In the genomic region with DNA sequence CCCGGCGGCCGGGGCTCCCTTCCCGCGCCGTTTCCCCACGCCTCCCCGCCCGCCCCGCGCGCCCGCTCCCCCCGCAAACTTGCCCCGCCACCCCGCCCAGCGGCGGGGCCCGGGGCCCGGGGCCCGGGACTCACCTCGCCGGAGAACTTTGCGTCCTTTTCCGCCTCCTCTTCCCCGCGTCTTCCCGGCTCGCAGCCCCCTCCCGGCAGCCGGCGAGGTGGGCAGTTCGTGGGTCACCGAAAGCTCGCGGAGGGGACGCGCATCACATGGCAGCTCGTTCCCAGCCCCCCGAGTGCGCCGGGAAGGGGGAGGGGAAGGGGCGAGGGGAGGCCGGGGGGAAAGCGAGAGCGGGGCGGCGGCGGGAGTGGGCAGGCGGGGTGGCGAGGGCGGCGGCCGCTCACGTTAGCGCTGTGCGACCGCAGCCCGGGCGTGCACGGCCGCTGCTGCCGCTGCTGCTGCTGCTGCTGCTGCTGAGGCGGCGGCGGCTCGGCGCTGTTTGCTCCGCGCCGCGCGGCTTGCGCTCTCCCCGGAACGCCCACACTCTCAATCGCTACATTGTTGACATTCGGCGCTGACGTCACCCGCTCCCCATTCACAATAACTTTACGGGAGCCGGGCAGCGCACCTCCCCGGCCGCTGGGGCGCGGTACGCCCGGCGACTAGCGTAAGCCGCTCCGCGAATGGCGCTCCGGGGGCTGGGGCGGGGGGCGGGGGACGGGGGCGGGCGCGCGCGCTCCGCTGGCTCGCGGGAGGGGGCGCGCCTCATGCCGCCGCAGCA, we compare ENCODE assay signal across 8 cellular contexts. TPM values are rescaled to one million over a fixed set of nuclear protein-coding genes. Genes with fewer than 3 reads are reported as not detected.
DNase-seq lines count a peak whose midpoint lies in the region; ATAC-seq and TF ChIP-seq lines count a peak whose summit lies in the region.

A gene (minus strand): TSS at position 498 of the 778 bp plus-strand sequence. CDS start 287,999 bp downstream, outside the sequence.

- 0% methylated on average over 16 to 112 of the region's 112 CpGs for WGBS in endodermal cell (ENCODE audit: insufficient coverage in 1 of 2, insufficient read length in 1 of 2), 2 experiments

- H3K9ac ChIP-seq in endodermal cell (ENCODE audit: extremely low read depth, low read length, poor library complexity, severe bottlenecking), result peak within 1 kb of the TSS; percentile 58

- peak within 1 kb of the TSS; percentile 76 for H3K27ac Mint-ChIP-seq in endodermal cell

- peaks cover 43% of the 10 kb centered on the region for H3K4me1 Mint-ChIP-seq in endodermal cell

- peaks cover 27% of the 10 kb centered on the region for H3K27me3 ChIP-seq in endodermal cell (ENCODE audit: control insufficient read depth, insufficient read depth, low read length, poor library complexity, severe bottlenecking)

- H3K36me3 Mint-ChIP-seq in endodermal cell (ENCODE audit: low read depth), result no peaks in the 10 kb centered on the region

- no peaks in the 10 kb centered on the region for H3K9me3 Mint-ChIP-seq in endodermal cell

- peak; percentile 80 for DNase-seq in AG20443 (ENCODE audit: low spot score)
- peak; percentile 90 for DNase-seq in NCI-H82 (lab: John Stamatoyannopoulos, UW)
- peak; percentile 81 to 92 (median 84) for DNase-seq in activated CD8-positive, alpha-beta memory T cell treated with anti-CD3 and anti-CD28 coated beads for 48 hours (ENCODE audit: low read depth in 2 of 3, low spot score in 2 of 3)
- peak; percentile 96 for DNase-seq in endodermal cell
- DNase-seq in mesenteric fat pad (ENCODE audit: low spot score), result peak; percentile 92
- DNase-seq in stimulated activated CD8-positive, alpha-beta memory T cell treated with anti-CD3 and anti-CD28 coated beads, Interleukin-12 subunit alpha, Interleukin-12 subunit beta, amount 100 ng/mL, for 4 hours (ENCODE audit: low read depth), result peak; percentile 90

- no peaks in the 10 kb centered on the region for H3K9me3 ChIP-seq in endodermal cell (ENCODE audit: control insufficient read depth, low read length)

- TF ChIP-seq CTCF in endodermal cell (conservative IDR thresholded peaks at IDR 0.05), result peak; percentile 49

- peak within 1 kb of the TSS; percentile 80 for H3K27ac ChIP-seq in endodermal cell (ENCODE audit: low read depth, low read length)

- H3K4me1 ChIP-seq in endodermal cell (ENCODE audit: control insufficient read depth, insufficient read depth, low read length), result peaks cover 11% of the 10 kb centered on the region

- peaks cover 40% of the 10 kb centered on the region for H3K27me3 Mint-ChIP-seq in endodermal cell (ENCODE audit: insufficient read depth)

- peak within 1 kb of the TSS; percentile 85 for H3K4me3 ChIP-seq in endodermal cell (ENCODE audit: low read length)

- peak within 1 kb of the TSS; percentile 70 for H3K4me3 Mint-ChIP-seq in endodermal cell

- peak; percentile 82 for ATAC-seq in GM19395 (IDR thresholded peaks at IDR 0.05; ENCODE audit: unreplicated experiment)
- peak; percentile 72 for ATAC-seq in HG03521 (IDR thresholded peaks at IDR 0.05; ENCODE audit: unreplicated experiment)

- no peaks in the 10 kb centered on the region for H3K36me3 ChIP-seq in endodermal cell (ENCODE audit: control insufficient read depth, insufficient read depth, low read length)

RNA-seq across cellular contexts. Expression of the gene that starts here (rescaled TPM):
- total RNA-seq in endodermal cell, result 10 to 100 TPM; 11.0 to 22.3 TPM
- polyA plus RNA-seq in endodermal cell (2013, experiment 1 of 2), result 11.1 TPM
- polyA plus RNA-seq in endodermal cell (2013, experiment 2 of 2), result 10.0 TPM
- 2.0 TPM for total RNA-seq in mesenteric fat pad

Comparison
In these comparisons a context has a peak if more than half of its experiments do, and no peak if none do; other contexts are left out.
1. Peak in every context shown above with its lines: DNase-seq, ATAC-seq, H3K4me3 ChIP-seq and H3K27ac ChIP-seq.